In genomic region chr1:113759341-113760101, GRCh38 we compare ENCODE assay signal across 8 cellular contexts. TPM values are rescaled to one million over a fixed set of nuclear protein-coding genes. Genes with fewer than 3 reads are reported as not detected.
DNase-seq lines count a peak whose midpoint lies in the region; ATAC-seq and TF ChIP-seq lines count a peak whose summit lies in the region.

Gene PHTF1, minus strand, starts transcription at chr1:113759486. Its CDS starts 783 bp downstream, at chr1:113758703.

- ATAC-seq in GM19025 (IDR thresholded peaks at IDR 0.05; ENCODE audit: low read depth, unreplicated experiment) (peak; percentile 84), HG03196 (IDR thresholded peaks at IDR 0.05; ENCODE audit: unreplicated experiment) (peak; percentile 83), left colon (peak; percentile 82)
- ATAC-seq in activated CD4-positive, alpha-beta T cell treated with anti-CD3 and anti-CD28 coated beads for 36 hours: peak; percentile 81

- H3K27me3 Mint-ChIP-seq in activated CD4-positive, alpha-beta T cell treated with anti-CD3 and anti-CD28 coated beads for 36 hours: no peaks in the 10 kb centered on the region

- no peaks in the 10 kb centered on the region for H3K27me3 ChIP-seq in colonic mucosa

- peak within 1 kb of the TSS; percentile 93 to 97 for H3K9ac ChIP-seq in colonic mucosa (ENCODE audit: low read depth in 2 of 2, low read length in 2 of 2)

- H3K36me3 ChIP-seq in colonic mucosa: no peaks in the 10 kb centered on the region

- H3K36me3 Mint-ChIP-seq in activated CD4-positive, alpha-beta T cell treated with anti-CD3 and anti-CD28 coated beads for 36 hours (ENCODE audit: low read depth): peaks cover 12% of the 10 kb centered on the region

- H3K9me3 ChIP-seq in colonic mucosa: no peaks in the 10 kb centered on the region

- peaks cover 13% of the 10 kb centered on the region for H3K4me1 Mint-ChIP-seq in activated CD4-positive, alpha-beta T cell treated with anti-CD3 and anti-CD28 coated beads for 36 hours

- H3K27ac Mint-ChIP-seq in activated CD4-positive, alpha-beta T cell treated with anti-CD3 and anti-CD28 coated beads for 36 hours: peak within 1 kb of the TSS; percentile 94

- peak within 1 kb of the TSS; percentile 81 for H3K4me3 Mint-ChIP-seq in activated CD4-positive, alpha-beta T cell treated with anti-CD3 and anti-CD28 coated beads for 36 hours

- TF ChIP-seq CTCF in colonic mucosa (IDR thresholded peaks at IDR 0.05): no peak

- H3K4me1 ChIP-seq in colonic mucosa: no peaks in the 10 kb centered on the region

- H3K9me3 Mint-ChIP-seq in activated CD4-positive, alpha-beta T cell treated with anti-CD3 and anti-CD28 coated beads for 36 hours (ENCODE audit: low read depth): no peaks in the 10 kb centered on the region

- intact Hi-C loops in activated CD4-positive, alpha-beta T cell treated with anti-CD3 and anti-CD28 coated beads for 36 hours (cut with DNase I, micrococcal nuclease): loop anchor here (1.0 to 2.0 kb wide), 10 partner anchors 19 to 803 kb away; partner anchors contain the start of genes RSBN1 (in 2 of the 2), DCLRE1B (in 1 of the 2), HIPK1 (in 1 of the 2) and MAGI3 (in 1 of the 2)
- intact Hi-C loops in colonic mucosa (cut with DNase I): loop anchor here (5.0 kb wide), 1 partner anchor 38 kb away; no protein-coding TSS in a partner anchor
- intact Hi-C loops in left colon (cut with DNase I, micrococcal nuclease): no loop called here

- H3K27ac ChIP-seq in colonic mucosa: peak within 1 kb of the TSS; percentile 94

- peak within 1 kb of the TSS; percentile 91 for H3K4me3 ChIP-seq in colonic mucosa

- CTCF ChIA-PET in activated CD4-positive, alpha-beta T cell treated with anti-CD3 and anti-CD28 coated beads for 36 hours (lab: Charles Lee): interaction anchor here (0.7 to 1.9 kb wide), 9 partner anchors 11 to 687 kb away, joined by 3 to 10 read pairs (median 4); partner anchors contain the start of genes LRIG2 and RSBN1

- DNase-seq in AML-193 (lab: John Stamatoyannopoulos, UW) (peak; percentile 79 to 80), NCI-H345 treated with DMSO at 0.1 percent for 48 hours (lab: John Stamatoyannopoulos, UW; ENCODE audit: unreplicated experiment) (peak; percentile 48), colonic mucosa (peak; percentile 71), left colon (peak; percentile 71 to 79)
- DNase-seq in activated CD4-positive, alpha-beta T cell treated with anti-CD3 and anti-CD28 coated beads for 36 hours: peak; percentile 77
- peak; percentile 58 to 68 for DNase-seq in stimulated activated CD4-positive, alpha-beta T cell treated with anti-CD3 and anti-CD28 coated beads, Interleukin-2, amount 100 ng/mL, for 24 hours

- POLR2A ChIA-PET in activated CD4-positive, alpha-beta T cell treated with anti-CD3 and anti-CD28 coated beads for 36 hours (lab: Charles Lee): interaction anchor here (1.0 kb wide), 1 partner anchor 171 kb away, joined by 4 read pairs; no protein-coding TSS in a partner anchor

RNA-seq across cellular contexts. Expression of gene PHTF1, which starts in this region (rescaled TPM):
- total RNA-seq in activated CD4-positive, alpha-beta T cell treated with anti-CD3 and anti-CD28 coated beads for 36 hours: 10 to 100 TPM; 11.3 to 12.2 TPM
- 1 to 10 TPM; 8.5 to 9.8 TPM for total RNA-seq in colonic mucosa
- total RNA-seq in left colon: 1 to 10 TPM; 7.3 to 9.2 TPM

Comparison
In these comparisons a context has a peak if more than half of its experiments do, and no peak if none do; other contexts are left out.
1. Peak in every context shown above with its lines: DNase-seq, ATAC-seq, H3K4me3 ChIP-seq and H3K27ac ChIP-seq.
2. intact Hi-C loops: an anchor here in activated CD4-positive, alpha-beta T cell treated with anti-CD3 and anti-CD28 coated beads for 36 hours (1.0 to 2.0 kb wide) and colonic mucosa (5.0 kb wide); none called in left colon.